In the genomic region with DNA sequence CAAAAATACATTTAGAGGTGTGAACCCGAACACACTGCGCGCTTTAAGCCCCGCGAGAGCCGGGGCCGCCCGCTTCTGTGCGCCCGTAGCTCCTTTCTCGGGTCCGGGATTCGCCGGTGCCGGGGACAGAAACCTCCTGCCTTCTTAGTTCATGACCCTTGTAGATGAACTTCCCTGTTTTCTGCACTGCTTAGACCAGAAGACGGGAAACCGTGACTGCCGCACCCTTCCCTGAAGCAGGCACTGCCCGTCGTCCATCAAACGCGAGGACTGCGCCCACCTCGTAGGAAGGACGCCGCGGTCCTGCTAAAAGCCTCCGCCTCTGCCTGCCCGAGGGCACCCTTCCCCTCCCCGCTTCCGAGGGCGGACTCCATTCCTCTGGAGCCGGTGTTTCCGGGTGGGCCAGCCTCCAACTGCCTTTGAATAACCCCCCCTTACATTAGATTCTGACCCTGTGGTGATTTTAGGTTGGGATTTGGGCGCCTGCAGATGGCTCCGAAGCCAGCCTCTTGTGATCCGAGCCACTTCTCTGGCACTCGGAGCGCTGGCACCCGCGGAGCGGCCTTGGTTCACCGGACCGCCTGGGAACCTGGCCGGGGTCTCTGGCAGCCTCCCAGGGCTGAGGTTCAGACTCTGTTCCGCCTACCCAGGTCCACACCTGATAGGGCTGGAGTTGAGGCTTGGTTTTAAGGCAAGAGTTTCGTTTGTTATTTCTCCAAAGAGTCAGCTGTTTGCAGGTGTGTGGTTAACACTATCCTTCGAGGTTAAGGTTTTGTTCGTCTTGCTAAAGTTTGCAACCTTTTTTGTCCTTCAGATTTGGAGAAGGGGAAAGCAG, we compare ENCODE assay signal across 1 cellular context.
TF ChIP-seq lines count a peak whose summit lies in the region.

No MANE protein-coding gene starts in this region.

TF ChIP-seq in H1, 55 proteins besides CTCF, POLR2A, EP300 and RAD21:
- TF ChIP-seq, protein P1, sequence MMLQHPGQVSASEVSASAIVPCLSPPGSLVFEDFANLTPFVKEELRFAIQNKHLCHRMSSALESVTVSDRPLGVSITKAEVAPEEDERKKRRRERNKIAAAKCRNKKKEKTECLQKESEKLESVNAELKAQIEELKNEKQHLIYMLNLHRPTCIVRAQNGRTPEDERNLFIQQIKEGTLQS (IDR thresholded peaks at IDR 0.05; ENCODE audit: insufficient read depth, low read depth, low read length): no peak
- TF ChIP-seq SRF (IDR thresholded peaks at IDR 0.05; ENCODE audit: low read depth, low read length) (no peak), HDAC6 (IDR thresholded peaks at IDR 0.05; ENCODE audit: low read depth, low read length) (no peak), POU5F1 (IDR thresholded peaks at IDR 0.05; ENCODE audit: low read depth, low read length) (no peak), NRF1 (IDR thresholded peaks at IDR 0.05; ENCODE audit: low read depth, low read length) (no peak), BRCA1 (IDR thresholded peaks at IDR 0.05; ENCODE audit: low read depth, low read length) (no peak), ASH2L (IDR thresholded peaks at IDR 0.05; ENCODE audit: low read length) (peak; percentile 46), RFX5 (IDR thresholded peaks at IDR 0.05; ENCODE audit: borderline replicate concordance, low read depth, low read length) (no peak), TAF1 (IDR thresholded peaks at IDR 0.05; ENCODE audit: low read depth, low read length) (0 out of 2 replicates have a peak, but pooled peaks have one; percentile 33), SIRT6 (IDR thresholded peaks at IDR 0.05; ENCODE audit: low read length) (no peak), SUZ12 (IDR thresholded peaks at IDR 0.05; ENCODE audit: low read length) (peak; percentile 59; the same call in 1 of the 2 replicates), CREB1 (IDR thresholded peaks at IDR 0.05) (no peak), CHD1 (IDR thresholded peaks at IDR 0.05; ENCODE audit: low read depth, low read length) (no peak), EZH2 (IDR thresholded peaks at IDR 0.05; ENCODE audit: low read depth, low read length, severe bottlenecking) (peak; percentile 64), HDAC2 (IDR thresholded peaks at IDR 0.05; ENCODE audit: borderline replicate concordance in 1 of 2, low read depth in 2 of 2, low read length in 2 of 2) (no peak), SAP30 (IDR thresholded peaks at IDR 0.05; ENCODE audit: insufficient read depth, insufficient replicate concordance, low read length) (no peak), CHD2 (IDR thresholded peaks at IDR 0.05; ENCODE audit: low read length) (peak; percentile 52; the same call in 1 of the 2 replicates)
- TF ChIP-seq, protein P2, sequence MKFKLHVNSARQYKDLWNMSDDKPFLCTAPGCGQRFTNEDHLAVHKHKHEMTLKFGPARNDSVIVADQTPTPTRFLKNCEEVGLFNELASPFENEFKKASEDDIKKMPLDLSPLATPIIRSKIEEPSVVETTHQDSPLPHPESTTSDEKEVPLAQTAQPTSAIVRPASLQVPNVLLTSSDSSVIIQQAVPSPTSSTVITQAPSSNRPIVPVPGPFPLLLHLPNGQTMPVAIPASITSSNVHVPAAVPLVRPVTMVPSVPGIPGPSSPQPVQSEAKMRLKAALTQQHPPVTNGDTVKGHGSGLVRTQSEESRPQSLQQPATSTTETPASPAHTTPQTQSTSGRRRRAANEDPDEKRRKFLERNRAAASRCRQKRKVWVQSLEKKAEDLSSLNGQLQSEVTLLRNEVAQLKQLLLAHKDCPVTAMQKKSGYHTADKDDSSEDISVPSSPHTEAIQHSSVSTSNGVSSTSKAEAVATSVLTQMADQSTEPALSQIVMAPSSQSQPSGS (IDR thresholded peaks at IDR 0.05; ENCODE audit: low read length): no peak
- TF ChIP-seq, protein P3, sequence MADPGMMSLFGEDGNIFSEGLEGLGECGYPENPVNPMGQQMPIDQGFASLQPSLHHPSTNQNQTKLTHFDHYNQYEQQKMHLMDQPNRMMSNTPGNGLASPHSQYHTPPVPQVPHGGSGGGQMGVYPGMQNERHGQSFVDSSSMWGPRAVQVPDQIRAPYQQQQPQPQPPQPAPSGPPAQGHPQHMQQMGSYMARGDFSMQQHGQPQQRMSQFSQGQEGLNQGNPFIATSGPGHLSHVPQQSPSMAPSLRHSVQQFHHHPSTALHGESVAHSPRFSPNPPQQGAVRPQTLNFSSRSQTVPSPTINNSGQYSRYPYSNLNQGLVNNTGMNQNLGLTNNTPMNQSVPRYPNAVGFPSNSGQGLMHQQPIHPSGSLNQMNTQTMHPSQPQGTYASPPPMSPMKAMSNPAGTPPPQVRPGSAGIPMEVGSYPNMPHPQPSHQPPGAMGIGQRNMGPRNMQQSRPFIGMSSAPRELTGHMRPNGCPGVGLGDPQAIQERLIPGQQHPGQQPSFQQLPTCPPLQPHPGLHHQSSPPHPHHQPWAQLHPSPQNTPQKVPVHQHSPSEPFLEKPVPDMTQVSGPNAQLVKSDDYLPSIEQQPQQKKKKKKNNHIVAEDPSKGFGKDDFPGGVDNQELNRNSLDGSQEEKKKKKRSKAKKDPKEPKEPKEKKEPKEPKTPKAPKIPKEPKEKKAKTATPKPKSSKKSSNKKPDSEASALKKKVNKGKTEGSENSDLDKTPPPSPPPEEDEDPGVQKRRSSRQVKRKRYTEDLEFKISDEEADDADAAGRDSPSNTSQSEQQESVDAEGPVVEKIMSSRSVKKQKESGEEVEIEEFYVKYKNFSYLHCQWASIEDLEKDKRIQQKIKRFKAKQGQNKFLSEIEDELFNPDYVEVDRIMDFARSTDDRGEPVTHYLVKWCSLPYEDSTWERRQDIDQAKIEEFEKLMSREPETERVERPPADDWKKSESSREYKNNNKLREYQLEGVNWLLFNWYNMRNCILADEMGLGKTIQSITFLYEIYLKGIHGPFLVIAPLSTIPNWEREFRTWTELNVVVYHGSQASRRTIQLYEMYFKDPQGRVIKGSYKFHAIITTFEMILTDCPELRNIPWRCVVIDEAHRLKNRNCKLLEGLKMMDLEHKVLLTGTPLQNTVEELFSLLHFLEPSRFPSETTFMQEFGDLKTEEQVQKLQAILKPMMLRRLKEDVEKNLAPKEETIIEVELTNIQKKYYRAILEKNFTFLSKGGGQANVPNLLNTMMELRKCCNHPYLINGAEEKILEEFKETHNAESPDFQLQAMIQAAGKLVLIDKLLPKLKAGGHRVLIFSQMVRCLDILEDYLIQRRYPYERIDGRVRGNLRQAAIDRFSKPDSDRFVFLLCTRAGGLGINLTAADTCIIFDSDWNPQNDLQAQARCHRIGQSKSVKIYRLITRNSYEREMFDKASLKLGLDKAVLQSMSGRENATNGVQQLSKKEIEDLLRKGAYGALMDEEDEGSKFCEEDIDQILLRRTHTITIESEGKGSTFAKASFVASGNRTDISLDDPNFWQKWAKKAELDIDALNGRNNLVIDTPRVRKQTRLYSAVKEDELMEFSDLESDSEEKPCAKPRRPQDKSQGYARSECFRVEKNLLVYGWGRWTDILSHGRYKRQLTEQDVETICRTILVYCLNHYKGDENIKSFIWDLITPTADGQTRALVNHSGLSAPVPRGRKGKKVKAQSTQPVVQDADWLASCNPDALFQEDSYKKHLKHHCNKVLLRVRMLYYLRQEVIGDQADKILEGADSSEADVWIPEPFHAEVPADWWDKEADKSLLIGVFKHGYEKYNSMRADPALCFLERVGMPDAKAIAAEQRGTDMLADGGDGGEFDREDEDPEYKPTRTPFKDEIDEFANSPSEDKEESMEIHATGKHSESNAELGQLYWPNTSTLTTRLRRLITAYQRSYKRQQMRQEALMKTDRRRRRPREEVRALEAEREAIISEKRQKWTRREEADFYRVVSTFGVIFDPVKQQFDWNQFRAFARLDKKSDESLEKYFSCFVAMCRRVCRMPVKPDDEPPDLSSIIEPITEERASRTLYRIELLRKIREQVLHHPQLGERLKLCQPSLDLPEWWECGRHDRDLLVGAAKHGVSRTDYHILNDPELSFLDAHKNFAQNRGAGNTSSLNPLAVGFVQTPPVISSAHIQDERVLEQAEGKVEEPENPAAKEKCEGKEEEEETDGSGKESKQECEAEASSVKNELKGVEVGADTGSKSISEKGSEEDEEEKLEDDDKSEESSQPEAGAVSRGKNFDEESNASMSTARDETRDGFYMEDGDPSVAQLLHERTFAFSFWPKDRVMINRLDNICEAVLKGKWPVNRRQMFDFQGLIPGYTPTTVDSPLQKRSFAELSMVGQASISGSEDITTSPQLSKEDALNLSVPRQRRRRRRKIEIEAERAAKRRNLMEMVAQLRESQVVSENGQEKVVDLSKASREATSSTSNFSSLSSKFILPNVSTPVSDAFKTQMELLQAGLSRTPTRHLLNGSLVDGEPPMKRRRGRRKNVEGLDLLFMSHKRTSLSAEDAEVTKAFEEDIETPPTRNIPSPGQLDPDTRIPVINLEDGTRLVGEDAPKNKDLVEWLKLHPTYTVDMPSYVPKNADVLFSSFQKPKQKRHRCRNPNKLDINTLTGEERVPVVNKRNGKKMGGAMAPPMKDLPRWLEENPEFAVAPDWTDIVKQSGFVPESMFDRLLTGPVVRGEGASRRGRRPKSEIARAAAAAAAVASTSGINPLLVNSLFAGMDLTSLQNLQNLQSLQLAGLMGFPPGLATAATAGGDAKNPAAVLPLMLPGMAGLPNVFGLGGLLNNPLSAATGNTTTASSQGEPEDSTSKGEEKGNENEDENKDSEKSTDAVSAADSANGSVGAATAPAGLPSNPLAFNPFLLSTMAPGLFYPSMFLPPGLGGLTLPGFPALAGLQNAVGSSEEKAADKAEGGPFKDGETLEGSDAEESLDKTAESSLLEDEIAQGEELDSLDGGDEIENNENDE (IDR thresholded peaks at IDR 0.05; ENCODE audit: insufficient replicate concordance, low read length): no peak
